Comparison of ENCODE assay signal across 1 cellular context in genomic region chr5:130138406-130139060, GRCh38.
TF ChIP-seq lines count a peak whose summit lies in the region.

No MANE protein-coding gene starts in this region.

TF ChIP-seq in SK-N-SH treated with all-trans-retinoic acid at 6 μM for 48 hours, 23 proteins besides CTCF, POLR2A, EP300 and RAD21 (continued from another document):
- TF ChIP-seq PATZ1 (CRISPR knock-in tag; IDR thresholded peaks at IDR 0.05; ENCODE audit: borderline replicate concordance) (peak; percentile 58; the same call in 1 of the 2 replicates), ZFP3 (CRISPR knock-in tag; IDR thresholded peaks at IDR 0.05) (no peak), ISL1 (CRISPR knock-in tag; IDR thresholded peaks at IDR 0.05) (peak; percentile 93), OSR1 (CRISPR knock-in tag; IDR thresholded peaks at IDR 0.05) (no peak), TOX (CRISPR knock-in tag; IDR thresholded peaks at IDR 0.05; ENCODE audit: borderline replicate concordance) (no peak), ZFP30 (CRISPR knock-in tag; IDR thresholded peaks at IDR 0.05) (no peak), ZNF565 (CRISPR knock-in tag; conservative IDR thresholded peaks at IDR 0.05; ENCODE audit: low read depth) (no peak), RARB (CRISPR knock-in tag; IDR thresholded peaks at IDR 0.05) (no peak), CSDC2 (CRISPR knock-in tag; IDR thresholded peaks at IDR 0.05) (no peak), ZNF70 (CRISPR knock-in tag; IDR thresholded peaks at IDR 0.05) (no peak), PPARA (CRISPR knock-in tag; IDR thresholded peaks at IDR 0.05; ENCODE audit: borderline replicate concordance) (no peak), CREB5 (CRISPR knock-in tag; IDR thresholded peaks at IDR 0.05; ENCODE audit: low read depth) (no peak), ZC3H10 (CRISPR knock-in tag; IDR thresholded peaks at IDR 0.05) (no peak), ARNTL (CRISPR knock-in tag; IDR thresholded peaks at IDR 0.05; ENCODE audit: borderline replicate concordance, low read depth) (no peak)
